11 cellular contexts compared by ENCODE assay signal in genomic region chr17:57468932-57469775, GRCh38.
A peak's percentile ranks its signal among the peaks of the same experiment; 100 is the strongest.
DNase-seq lines count a peak whose midpoint lies in the region; ATAC-seq lines count a peak whose summit lies in the region.
"Had no signal": no experiment of that assay in that cellular context is flagged by ENCODE, and none has a peak within 500 bp of the region (broad histone marks: within the 10 kb centered on the region; RNA-seq: fewer than 3 reads in every experiment).

No MANE protein-coding gene starts in this region.

- no peak overlapping the region for H3K4me3 Mint-ChIP-seq in activated CD4-positive, alpha-beta T cell treated with anti-CD3 and anti-CD28 coated beads for 36 hours
- H3K4me3 Mint-ChIP-seq: memory B cell had no signal

- intact Hi-C loops in activated CD4-positive, alpha-beta T cell treated with anti-CD3 and anti-CD28 coated beads for 36 hours (cut with DNase I, micrococcal nuclease): no loop called here

- ATAC-seq in activated CD4-positive, alpha-beta T cell treated with anti-CD3 and anti-CD28 coated beads for 36 hours: peak; percentile 78
- peak; percentile 52 for ATAC-seq in HG02884 (IDR thresholded peaks at IDR 0.05; ENCODE audit: unreplicated experiment)

- peaks cover 8% of the 10 kb centered on the region for H3K36me3 Mint-ChIP-seq in activated CD4-positive, alpha-beta T cell treated with anti-CD3 and anti-CD28 coated beads for 36 hours (ENCODE audit: low read depth)

- POLR2A ChIA-PET in activated CD4-positive, alpha-beta T cell treated with anti-CD3 and anti-CD28 coated beads for 36 hours (lab: Charles Lee): no interaction called here

- no peaks in the 10 kb centered on the region for H3K9me3 ChIP-seq in MG63
- H3K9me3 ChIP-seq: transverse colon had no signal

- CTCF ChIA-PET in activated CD4-positive, alpha-beta T cell treated with anti-CD3 and anti-CD28 coated beads for 36 hours (lab: Charles Lee): interaction anchor here (0.6 to 1.6 kb wide), 5 partner anchors 9 to 546 kb away, joined by 3 to 5 read pairs (median 3); no protein-coding TSS in a partner anchor

- H3K27me3 Mint-ChIP-seq in activated CD4-positive, alpha-beta T cell treated with anti-CD3 and anti-CD28 coated beads for 36 hours: no peaks in the 10 kb centered on the region
- H3K27me3 Mint-ChIP-seq: memory B cell had no signal

- peak; percentile 45 for DNase-seq in activated CD4-positive, alpha-beta T cell treated with anti-CD3 and anti-CD28 coated beads for 36 hours
- no peak for DNase-seq in activated CD4-positive, alpha-beta T cell treated with anti-CD3 and anti-CD28 coated beads for 4 hours
- DNase-seq in NCI-H82 treated with DMSO at 0.1 percent for 48 hours (lab: John Stamatoyannopoulos, UW; ENCODE audit: unreplicated experiment) (peak; percentile 88), retina (peak; percentile 71), MG63 (no peak), occipital lobe (lab: John Stamatoyannopoulos, UW) (no peak)
- no peak for DNase-seq in stimulated activated CD4-positive, alpha-beta T cell treated with anti-CD3 and anti-CD28 coated beads, Interleukin-4, amount 100 ng/mL, for 24 hours
- DNase-seq: ACHN, transverse colon had no signal

- no peak overlapping the region for H3K4me3 ChIP-seq in MG63
- H3K4me3 ChIP-seq: transverse colon had no signal

- H3K9me3 Mint-ChIP-seq in activated CD4-positive, alpha-beta T cell treated with anti-CD3 and anti-CD28 coated beads for 36 hours (ENCODE audit: low read depth): no peaks in the 10 kb centered on the region
- H3K9me3 Mint-ChIP-seq: memory B cell had no signal

- H3K4me1 Mint-ChIP-seq in activated CD4-positive, alpha-beta T cell treated with anti-CD3 and anti-CD28 coated beads for 36 hours: peaks cover 28% of the 10 kb centered on the region

- peak overlapping the region; percentile 47 for H3K27ac Mint-ChIP-seq in activated CD4-positive, alpha-beta T cell treated with anti-CD3 and anti-CD28 coated beads for 36 hours
- H3K27ac Mint-ChIP-seq: memory B cell had no signal

- H3K27me3 ChIP-seq in MG63: no peaks in the 10 kb centered on the region
- H3K27me3 ChIP-seq: transverse colon had no signal

- H3K36me3 ChIP-seq in MG63: no peaks in the 10 kb centered on the region
- H3K36me3 ChIP-seq: transverse colon had no signal

Comparison
In these comparisons a context has a peak if more than half of its experiments do, and no peak if none do; other contexts are left out.
1. DNase-seq: peak in activated CD4-positive, alpha-beta T cell treated with anti-CD3 and anti-CD28 coated beads for 36 hours (single experiment), NCI-H82 treated with DMSO at 0.1 percent for 48 hours (single experiment) and retina (single experiment); none in activated CD4-positive, alpha-beta T cell treated with anti-CD3 and anti-CD28 coated beads for 4 hours (0 of 2), MG63 (single experiment), stimulated activated CD4-positive, alpha-beta T cell treated with anti-CD3 and anti-CD28 coated beads, Interleukin-4, amount 100 ng/mL, for 24 hours (single experiment) and occipital lobe (single experiment).